ENCODE assay signal across 26 cellular contexts in genomic region chr5:38636626-38637025, GRCh38.
DNase-seq lines count a peak whose midpoint lies in the region; ATAC-seq, FAIRE-seq and TF ChIP-seq lines count a peak whose summit lies in the region.
"Had no signal": no experiment of that assay in that cellular context is flagged by ENCODE, and none has a peak within 500 bp of the region (broad histone marks: within the 10 kb centered on the region; RNA-seq: fewer than 3 reads in every experiment).

No MANE protein-coding gene starts in this region.

- no peaks in the 10 kb centered on the region for H3K9me3 ChIP-seq in upper lobe of right lung
- H3K9me3 ChIP-seq: BE2C, psoas muscle had no signal

- no peak for TF ChIP-seq CTCF in upper lobe of right lung (IDR thresholded peaks at IDR 0.05)

- DNase-seq in NCI-H2107 treated with DMSO at 0.1 percent for 48 hours (lab: John Stamatoyannopoulos, UW; ENCODE audit: unreplicated experiment) (peak; percentile 32), NCI-H2107 (lab: John Stamatoyannopoulos, UW) (no peak), NCI-H510A treated with DMSO at 0.1 percent for 48 hours (lab: John Stamatoyannopoulos, UW) (peak; percentile 97), left kidney (ENCODE audit: low read depth, low spot score) (peak; percentile 73), upper lobe of right lung (no peak), nucleus accumbens (lab: John Stamatoyannopoulos, UW) (no peak), middle frontal gyrus (ENCODE audit: extremely low spot score, low spot score) (no peak), frontal cortex (ENCODE audit: low spot score in 2 of 2) (no peak)
- DNase-seq: activated B cell treated with CpG ODN at 0.5 μM for 24 hours; activated CD8-positive, alpha-beta T cell treated with anti-CD3 and anti-CD28 coated beads, Interleukin-2, amount 10 ng/mL, durations not matched to agents 7 days and 5 days; activated naive CD4-positive, alpha-beta T cell treated with anti-CD3 and anti-CD28 coated beads for 36 hours; activated T-cell treated with anti-CD3 and anti-CD28 coated beads, Interleukin-2, amount 50 U/mL, for 24 hours; anterior cingulate cortex; BE2C; COR-L47; erythroblast; gastrocnemius medialis; NCI-H1092 treated with DMSO at 0.1 percent for 48 hours; nephron progenitor cell; psoas muscle; stimulated activated CD4-positive, alpha-beta T cell treated with anti-CD3 and anti-CD28 coated beads, Interleukin-4, amount 100 ng/mL, for 24 hours had no signal

- intact Hi-C loops in upper lobe of right lung (cut with DNase I) = no loop called here

- no peaks in the 10 kb centered on the region for H3K36me3 ChIP-seq in upper lobe of right lung
- H3K36me3 ChIP-seq: BE2C, gastrocnemius medialis, upper lobe of left lung had no signal

- no peak overlapping the region for H3K27ac ChIP-seq in upper lobe of right lung
- H3K27ac ChIP-seq: gastrocnemius medialis, psoas muscle, SK-N-MC, skin epidermis, upper lobe of left lung had no signal

- H3K27me3 ChIP-seq in upper lobe of right lung = no peaks in the 10 kb centered on the region
- H3K27me3 ChIP-seq: BE2C, gastrocnemius medialis, upper lobe of left lung had no signal

- no peak overlapping the region for H3K4me3 ChIP-seq in upper lobe of right lung
- H3K4me3 ChIP-seq: gastrocnemius medialis, psoas muscle, SK-N-MC, skin epidermis, upper lobe of left lung had no signal

- no peaks in the 10 kb centered on the region for H3K4me1 ChIP-seq in upper lobe of right lung
- H3K4me1 ChIP-seq: BE2C, gastrocnemius medialis, psoas muscle had no signal

- peak; percentile 89 for ATAC-seq in upper lobe of right lung
- ATAC-seq: activated CD8-positive, alpha-beta T cell treated with anti-CD3 and anti-CD28 coated beads, Interleukin-2, amount 10 ng/mL, durations not matched to agents 7 days and 5 days; gastrocnemius medialis; psoas muscle had no signal

- no peak for FAIRE-seq in frontal cortex (lab: Jason Lieb, UNC)
- FAIRE-seq: A204.1, RCC 7860 had no signal

Comparison
In these comparisons a context has a peak if more than half of its experiments do, and no peak if none do; other contexts are left out.
1. DNase-seq: peak in NCI-H2107 treated with DMSO at 0.1 percent for 48 hours (single experiment), NCI-H510A treated with DMSO at 0.1 percent for 48 hours (single experiment) and left kidney (single experiment); none in NCI-H2107 (single experiment), upper lobe of right lung (single experiment), nucleus accumbens (0 of 56), middle frontal gyrus (single experiment) and frontal cortex (0 of 2).